Comparison of ENCODE assay signal across 9 cellular contexts in the genomic region with DNA sequence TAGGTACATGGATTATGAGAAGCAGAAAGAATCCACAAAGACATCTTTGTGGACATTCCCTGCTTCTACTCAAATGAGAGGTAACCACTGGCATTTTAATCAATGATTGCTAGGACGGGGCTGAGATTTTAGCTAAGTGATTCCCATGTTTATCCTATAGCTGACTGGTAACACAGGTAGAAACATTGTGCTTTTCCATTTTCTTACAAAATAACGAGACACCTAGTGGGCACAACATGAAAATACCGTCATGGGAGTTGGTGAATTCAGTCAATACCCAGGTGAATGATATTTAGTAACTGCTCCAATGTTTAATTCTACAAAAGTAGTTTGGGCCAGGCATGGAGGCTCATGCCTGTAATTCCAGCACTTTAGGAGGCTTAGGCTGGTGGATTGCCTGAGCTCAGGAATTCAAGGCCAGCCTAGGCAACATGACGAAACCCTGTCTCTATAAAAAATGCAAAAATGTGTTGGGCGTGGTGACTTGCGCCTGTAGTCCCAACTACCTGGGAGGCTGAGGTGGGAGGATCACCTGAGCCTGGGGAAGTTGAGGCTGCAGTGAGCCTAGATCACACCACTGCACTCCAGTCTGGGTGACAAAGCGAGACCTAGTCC. TPM values are rescaled to one million over a fixed set of nuclear protein-coding genes. Genes with fewer than 3 reads are reported as not detected.
DNase-seq lines count a peak whose midpoint lies in the region; ATAC-seq and TF ChIP-seq lines count a peak whose summit lies in the region.
"Had no signal": no experiment of that assay in that cellular context is flagged by ENCODE, and none has a peak within 500 bp of the region (broad histone marks: within the 10 kb centered on the region; RNA-seq: fewer than 3 reads in every experiment).

No MANE protein-coding gene starts in this region.

- H3K9me3 Mint-ChIP-seq in activated T-cell treated with anti-CD3 and anti-CD28 coated beads, Interleukin-2, amount 50 U/mL, for 24 hours, result no peaks in the 10 kb centered on the region
- H3K9me3 Mint-ChIP-seq: dendritic cell treated with granulocyte-macrophage colony-stimulating factor and Interleukin-4, amounts not matched to agents 40 ng/mL and 50 ng/mL, for 4 days had no signal

- 39 to 48% (median 44%) methylated on average over 5 to 7 of the region's 7 CpGs for WGBS in adrenal gland, 4 donors
- 58% methylated on average over 7 of the region's 7 CpGs for WGBS in liver

- H3K9me2 ChIP-seq in MM.1S (replicated peaks; ENCODE audit: insufficient read depth, low read length), result no peaks in the 10 kb centered on the region

- H3K4me3 ChIP-seq in MM.1S (ENCODE audit: low read length), result no peak overlapping the region
- no peak overlapping the region for H3K4me3 ChIP-seq in adrenal gland
- no peak overlapping the region for H3K4me3 ChIP-seq in liver (ENCODE audit: low read depth in 1 of 3, low read length in 3 of 3)

- ATAC-seq in HG03565 (IDR thresholded peaks at IDR 0.05; ENCODE audit: unreplicated experiment) (no peak), HG02884 (IDR thresholded peaks at IDR 0.05; ENCODE audit: unreplicated experiment) (no peak), GM18505 (IDR thresholded peaks at IDR 0.05; ENCODE audit: unreplicated experiment) (no peak)

- peaks cover 61% of the 10 kb centered on the region for H3K4me1 Mint-ChIP-seq in activated T-cell treated with anti-CD3 and anti-CD28 coated beads, Interleukin-2, amount 50 U/mL, for 24 hours (ENCODE audit: low read depth)

- H3K27ac ChIP-seq in MM.1S (ENCODE audit: low read length) (no peak overlapping the region), adrenal gland (no peak overlapping the region), liver (ENCODE audit: low read depth in 1 of 2, low read length in 2 of 2) (no peak overlapping the region)

- no peak overlapping the region for H3K4me3 Mint-ChIP-seq in activated T-cell treated with anti-CD3 and anti-CD28 coated beads, Interleukin-2, amount 50 U/mL, for 24 hours
- H3K4me3 Mint-ChIP-seq: dendritic cell treated with granulocyte-macrophage colony-stimulating factor and Interleukin-4, amounts not matched to agents 40 ng/mL and 50 ng/mL, for 4 days had no signal

- peak overlapping the region; percentile 92 for H3K27ac Mint-ChIP-seq in activated T-cell treated with anti-CD3 and anti-CD28 coated beads, Interleukin-2, amount 50 U/mL, for 24 hours
- H3K27ac Mint-ChIP-seq: dendritic cell treated with granulocyte-macrophage colony-stimulating factor and Interleukin-4, amounts not matched to agents 40 ng/mL and 50 ng/mL, for 4 days had no signal

- no peaks in the 10 kb centered on the region for H3K27me3 ChIP-seq in MM.1S (replicated peaks; ENCODE audit: insufficient read depth, low read length)
- H3K27me3 ChIP-seq in adrenal gland, result no peaks in the 10 kb centered on the region
- H3K27me3 ChIP-seq in liver (ENCODE audit: control insufficient read depth in 4 of 4, insufficient read depth in 4 of 4, low read length in 3 of 4), result no peaks in the 10 kb centered on the region

- no peaks in the 10 kb centered on the region for H3K27me3 Mint-ChIP-seq in activated T-cell treated with anti-CD3 and anti-CD28 coated beads, Interleukin-2, amount 50 U/mL, for 24 hours
- H3K27me3 Mint-ChIP-seq: dendritic cell treated with granulocyte-macrophage colony-stimulating factor and Interleukin-4, amounts not matched to agents 40 ng/mL and 50 ng/mL, for 4 days had no signal

- H3K36me3 ChIP-seq in MM.1S (replicated peaks; ENCODE audit: insufficient read depth, low read length) (no peaks in the 10 kb centered on the region), adrenal gland (replicated peaks in 1 of 2) (no peaks in the 10 kb centered on the region), liver (ENCODE audit: control insufficient read depth in 4 of 4, insufficient read depth in 3 of 4, low read depth in 1 of 4, low read length in 3 of 4) (no peaks in the 10 kb centered on the region)

- no peak overlapping the region for H3K4me2 ChIP-seq in MM.1S (ENCODE audit: low read depth, low read length)

- TF ChIP-seq CTCF in MM.1S (IDR thresholded peaks at IDR 0.05; ENCODE audit: low read length), result peak; percentile 61
- TF ChIP-seq CTCF in adrenal gland (IDR thresholded peaks at IDR 0.05), result peak; percentile 25 to 53 (median 48)
- TF ChIP-seq CTCF in liver (IDR thresholded peaks at IDR 0.05; ENCODE audit: low read depth, low read length, missing input control), result peak; percentile 61

- DNase-seq in activated T-cell treated with anti-CD3 and anti-CD28 coated beads, Interleukin-2, amount 50 U/mL, for 24 hours, result no peak
- DNase-seq in activated T-cell treated with anti-CD3 and anti-CD28 coated beads for 4 hours (no peak), MM.1S (peak; percentile 50), adrenal gland (peak in 1 of 7 donors; percentile 41)

- peak; percentile 73 to 80 for TF ChIP-seq RAD21 in liver (IDR thresholded peaks at IDR 0.05)

- TF ChIP-seq POLR2A in adrenal gland (IDR thresholded peaks at IDR 0.05), result no peak
- TF ChIP-seq POLR2A in GM18505 (IDR thresholded peaks at IDR 0.05; ENCODE audit: borderline replicate concordance, extremely low read depth, insufficient read depth, insufficient read length), result no peak

- H2AFZ ChIP-seq in MM.1S (ENCODE audit: low read length), result no peak overlapping the region

- H3K9me3 ChIP-seq in MM.1S (replicated peaks; ENCODE audit: insufficient read depth, low read length), result no peaks in the 10 kb centered on the region
- H3K9me3 ChIP-seq in adrenal gland (replicated peaks in 1 of 3), result no peaks in the 10 kb centered on the region
- no peaks in the 10 kb centered on the region for H3K9me3 ChIP-seq in liver (ENCODE audit: control insufficient read depth in 4 of 4, low read length in 3 of 4)

- H3K36me3 Mint-ChIP-seq in activated T-cell treated with anti-CD3 and anti-CD28 coated beads, Interleukin-2, amount 50 U/mL, for 24 hours (ENCODE audit: low read depth), result no peaks in the 10 kb centered on the region

- H3K4me1 ChIP-seq in MM.1S (ENCODE audit: low read length) (peaks cover 19% of the 10 kb centered on the region), adrenal gland (replicated peaks in 1 of 2) (peaks cover 23 to 42% of the 10 kb centered on the region in 2 donors), liver (ENCODE audit: control insufficient read depth in 4 of 4, insufficient read depth in 4 of 4, low read length in 3 of 4) (peaks cover 13 to 26% (median 19%) of the 10 kb centered on the region in 4 donors)

- H3K9ac ChIP-seq in MM.1S (ENCODE audit: low read length), result no peak overlapping the region
- no peak overlapping the region for H3K9ac ChIP-seq in liver (ENCODE audit: low read depth in 1 of 2, low read length in 2 of 2)

- peaks cover 13% of the 10 kb centered on the region; the same call in 1 of the 2 replicates for H3F3A ChIP-seq in MM.1S (ENCODE audit: insufficient read depth, low read length)

- intact Hi-C loops in adrenal gland (cut with DNase I), result no loop called here

- no peaks in the 10 kb centered on the region for H4K20me1 ChIP-seq in MM.1S (ENCODE audit: insufficient read depth, low read length)

- H3K79me2 ChIP-seq in MM.1S (ENCODE audit: low read length), result no peaks in the 10 kb centered on the region

TF ChIP-seq in liver, 16 proteins besides CTCF, POLR2A, EP300 and RAD21:
- TF ChIP-seq FOXA2 (IDR thresholded peaks at IDR 0.05) (peak; percentile 14), JUND (IDR thresholded peaks at IDR 0.05) (no peak)
- TF ChIP-seq, protein P1, sequence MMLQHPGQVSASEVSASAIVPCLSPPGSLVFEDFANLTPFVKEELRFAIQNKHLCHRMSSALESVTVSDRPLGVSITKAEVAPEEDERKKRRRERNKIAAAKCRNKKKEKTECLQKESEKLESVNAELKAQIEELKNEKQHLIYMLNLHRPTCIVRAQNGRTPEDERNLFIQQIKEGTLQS (IDR thresholded peaks at IDR 0.05), result no peak

RNA-seq across cellular contexts. Expression of a gene that starts 37.2 kb away (rescaled TPM):
- 10 to 100 TPM; 27.8 to 51.8 (median 44.9) TPM for total RNA-seq in adrenal gland
- 10 to 100 TPM; 12.9 to 25.9 (median 13.4) TPM for polyA plus RNA-seq in adrenal gland
- total RNA-seq in liver, result 10 to 100 TPM; 37.3 to 75.5 TPM
- 10 to 100 TPM in 1 of 2 donors, 1 to 10 TPM in 1; 5.2 to 10.6 TPM for polyA plus RNA-seq in liver

RNA-seq across cellular contexts. Expression of a gene that starts 40.0 kb away (rescaled TPM):
- 100 to 1,000 TPM; 219 to 437 (median 356) TPM for total RNA-seq in adrenal gland
- polyA plus RNA-seq in adrenal gland, result 100 to 1,000 TPM in 2 of 3 donors, 10 to 100 TPM in 1; 45.7 to 705 (median 167) TPM
- total RNA-seq in liver, result 10 to 100 TPM; 40.6 to 84.8 TPM
- 100 to 1,000 TPM in 1 of 2 donors, 10 to 100 TPM in 1; 78.5 to 100 TPM for polyA plus RNA-seq in liver
